ENCODE assay signal across 1 cellular context in the genomic region with DNA sequence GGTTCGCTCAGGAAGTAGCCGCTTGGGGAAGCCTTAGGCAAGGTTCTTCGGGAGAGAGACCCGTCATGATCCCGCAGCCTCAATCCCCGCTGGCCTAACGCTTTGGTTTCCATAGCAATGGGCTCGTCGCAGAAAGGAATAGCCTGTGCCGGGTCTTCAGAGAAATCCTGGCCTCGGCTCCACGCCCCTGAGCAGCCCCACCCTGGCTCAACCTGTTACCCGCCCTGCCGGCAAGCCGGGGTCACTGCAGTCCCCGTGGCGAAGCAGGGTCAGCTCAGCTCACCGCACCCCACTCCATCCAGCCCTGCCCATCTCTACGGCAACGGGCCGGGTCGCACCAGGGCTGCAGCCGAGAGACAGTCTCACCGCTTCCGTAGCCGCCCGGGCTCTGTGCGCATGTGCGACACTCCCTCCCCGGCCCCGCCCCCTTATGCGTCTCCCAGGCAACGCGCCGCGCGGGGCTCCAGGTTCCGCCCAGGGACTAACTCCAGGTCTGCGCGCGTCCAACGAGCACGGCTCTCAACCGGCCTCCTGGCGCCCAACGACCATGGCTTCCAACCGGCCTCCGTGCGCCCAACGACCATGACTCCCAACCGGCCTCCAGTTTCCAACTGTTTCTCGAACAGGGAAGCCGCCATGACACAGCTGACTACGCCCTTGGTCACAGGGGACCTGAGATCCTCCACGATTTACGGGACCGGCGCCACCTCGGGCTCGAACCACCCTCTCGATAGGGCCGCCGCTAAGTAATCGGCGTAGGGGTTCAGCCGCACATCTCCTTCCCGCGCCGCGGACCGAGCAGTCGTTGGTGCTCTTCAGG.
TF ChIP-seq lines count a peak whose summit lies in the region.

TSS of gene DUSP18 (minus strand) at position 390 of the 820 bp plus-strand sequence. CDS start 3,872 bp downstream, outside the sequence.

TF ChIP-seq in HepG2, 621 proteins besides CTCF, POLR2A, EP300 and RAD21 (continued from another document and continues in another):
- peak; percentile 61; the same call in 1 of the 2 replicates for TF ChIP-seq ZNF800 (CRISPR knock-in tag; IDR thresholded peaks at IDR 0.05)
- TF ChIP-seq JUN (CRISPR knock-in tag; IDR thresholded peaks at IDR 0.05): no peak
- no peak for TF ChIP-seq ZNF781 (CRISPR knock-in tag; IDR thresholded peaks at IDR 0.05; ENCODE audit: borderline replicate concordance, not compliant biosample characterization)
- TF ChIP-seq BORCS8-MEF2B (CRISPR knock-in tag; IDR thresholded peaks at IDR 0.05): no peak
- TF ChIP-seq SAFB2 (CRISPR knock-in tag; IDR thresholded peaks at IDR 0.05; ENCODE audit: borderline replicate concordance, low read depth): no peak
- no peak for TF ChIP-seq ZFP36L2 (CRISPR knock-in tag; IDR thresholded peaks at IDR 0.05)
- no peak for TF ChIP-seq SCMH1 (CRISPR knock-in tag; IDR thresholded peaks at IDR 0.05; ENCODE audit: borderline replicate concordance)
- TF ChIP-seq SRSF9 (IDR thresholded peaks at IDR 0.05; ENCODE audit: borderline replicate concordance, insufficient read depth, low read depth, low read length, poor library complexity, severe bottlenecking): no peak
- no peak for TF ChIP-seq ZNF367 (CRISPR knock-in tag; IDR thresholded peaks at IDR 0.05; ENCODE audit: borderline replicate concordance)
- TF ChIP-seq ZNF451 (CRISPR knock-in tag; IDR thresholded peaks at IDR 0.05): no peak
- no peak for TF ChIP-seq CEBPG (CRISPR knock-in tag; IDR thresholded peaks at IDR 0.05)
- no peak for TF ChIP-seq FLYWCH1 (CRISPR knock-in tag; IDR thresholded peaks at IDR 0.05)
- TF ChIP-seq, protein P1, sequence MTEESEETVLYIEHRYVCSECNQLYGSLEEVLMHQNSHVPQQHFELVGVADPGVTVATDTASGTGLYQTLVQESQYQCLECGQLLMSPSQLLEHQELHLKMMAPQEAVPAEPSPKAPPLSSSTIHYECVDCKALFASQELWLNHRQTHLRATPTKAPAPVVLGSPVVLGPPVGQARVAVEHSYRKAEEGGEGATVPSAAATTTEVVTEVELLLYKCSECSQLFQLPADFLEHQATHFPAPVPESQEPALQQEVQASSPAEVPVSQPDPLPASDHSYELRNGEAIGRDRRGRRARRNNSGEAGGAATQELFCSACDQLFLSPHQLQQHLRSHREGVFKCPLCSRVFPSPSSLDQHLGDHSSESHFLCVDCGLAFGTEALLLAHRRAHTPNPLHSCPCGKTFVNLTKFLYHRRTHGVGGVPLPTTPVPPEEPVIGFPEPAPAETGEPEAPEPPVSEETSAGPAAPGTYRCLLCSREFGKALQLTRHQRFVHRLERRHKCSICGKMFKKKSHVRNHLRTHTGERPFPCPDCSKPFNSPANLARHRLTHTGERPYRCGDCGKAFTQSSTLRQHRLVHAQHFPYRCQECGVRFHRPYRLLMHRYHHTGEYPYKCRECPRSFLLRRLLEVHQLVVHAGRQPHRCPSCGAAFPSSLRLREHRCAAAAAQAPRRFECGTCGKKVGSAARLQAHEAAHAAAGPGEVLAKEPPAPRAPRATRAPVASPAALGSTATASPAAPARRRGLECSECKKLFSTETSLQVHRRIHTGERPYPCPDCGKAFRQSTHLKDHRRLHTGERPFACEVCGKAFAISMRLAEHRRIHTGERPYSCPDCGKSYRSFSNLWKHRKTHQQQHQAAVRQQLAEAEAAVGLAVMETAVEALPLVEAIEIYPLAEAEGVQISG (CRISPR knock-in tag; IDR thresholded peaks at IDR 0.05): no peak
- TF ChIP-seq, protein P2, sequence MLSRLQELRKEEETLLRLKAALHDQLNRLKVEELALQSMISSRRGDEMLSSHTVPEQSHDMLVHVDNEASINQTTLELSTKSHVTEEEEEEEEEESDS (CRISPR knock-in tag; IDR thresholded peaks at IDR 0.05; ENCODE audit: borderline replicate concordance): no peak
- TF ChIP-seq, protein P3, sequence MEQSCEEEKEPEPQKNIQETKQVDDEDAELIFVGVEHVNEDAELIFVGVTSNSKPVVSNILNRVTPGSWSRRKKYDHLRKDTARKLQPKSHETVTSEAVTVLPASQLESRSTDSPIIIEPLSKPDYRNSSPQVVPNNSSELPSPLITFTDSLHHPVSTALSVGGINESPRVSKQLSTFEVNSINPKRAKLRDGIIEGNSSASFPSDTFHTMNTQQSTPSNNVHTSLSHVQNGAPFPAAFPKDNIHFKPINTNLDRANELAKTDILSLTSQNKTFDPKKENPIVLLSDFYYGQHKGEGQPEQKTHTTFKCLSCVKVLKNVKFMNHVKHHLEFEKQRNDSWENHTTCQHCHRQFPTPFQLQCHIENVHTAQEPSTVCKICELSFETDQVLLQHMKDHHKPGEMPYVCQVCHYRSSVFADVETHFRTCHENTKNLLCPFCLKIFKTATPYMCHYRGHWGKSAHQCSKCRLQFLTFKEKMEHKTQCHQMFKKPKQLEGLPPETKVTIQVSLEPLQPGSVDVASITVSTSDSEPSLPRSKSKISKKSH (CRISPR knock-in tag; IDR thresholded peaks at IDR 0.05; ENCODE audit: borderline replicate concordance): no peak
- TF ChIP-seq FIP1L1 (IDR thresholded peaks at IDR 0.05; ENCODE audit: borderline replicate concordance, insufficient read depth, low read depth, low read length): no peak
- no peak for TF ChIP-seq ZNF121 (CRISPR knock-in tag; IDR thresholded peaks at IDR 0.05)
- 0 out of 2 replicates have a peak, but pooled peaks have one; percentile 25 for TF ChIP-seq SP4 (CRISPR knock-in tag; IDR thresholded peaks at IDR 0.05)
- TF ChIP-seq PRDM4 (CRISPR knock-in tag; IDR thresholded peaks at IDR 0.05; ENCODE audit: borderline replicate concordance): no peak
- no peak for TF ChIP-seq PREB (CRISPR knock-in tag; IDR thresholded peaks at IDR 0.05)
- TF ChIP-seq IRX3 (CRISPR knock-in tag; IDR thresholded peaks at IDR 0.05; ENCODE audit: borderline replicate concordance, low read depth): no peak
- TF ChIP-seq HNF4G (IDR thresholded peaks at IDR 0.05; ENCODE audit: borderline replicate concordance, low read depth, low read length): no peak
- TF ChIP-seq HNF4G (CRISPR knock-in tag; IDR thresholded peaks at IDR 0.05; ENCODE audit: borderline replicate concordance, low read depth): no peak
- TF ChIP-seq GPBP1L1 (CRISPR knock-in tag; IDR thresholded peaks at IDR 0.05): no peak
- TF ChIP-seq TEAD2 (CRISPR knock-in tag; IDR thresholded peaks at IDR 0.05): no peak
- TF ChIP-seq ZNF207 (IDR thresholded peaks at IDR 0.05; ENCODE audit: borderline replicate concordance): no peak
- TF ChIP-seq MTF2 (CRISPR knock-in tag; IDR thresholded peaks at IDR 0.05; ENCODE audit: borderline replicate concordance): 0 out of 2 replicates have a peak, but pooled peaks have one; percentile 71
- TF ChIP-seq ZNF549 (CRISPR knock-in tag; IDR thresholded peaks at IDR 0.05): no peak
- TF ChIP-seq NPAS2 (CRISPR knock-in tag; IDR thresholded peaks at IDR 0.05; ENCODE audit: borderline replicate concordance): no peak
- TF ChIP-seq HNF1B (CRISPR knock-in tag; IDR thresholded peaks at IDR 0.05): no peak; the same call in 1 of the 2 replicates
- TF ChIP-seq ZNF362 (CRISPR knock-in tag; IDR thresholded peaks at IDR 0.05; ENCODE audit: borderline replicate concordance): no peak
- no peak for TF ChIP-seq MATR3 (CRISPR knock-in tag; IDR thresholded peaks at IDR 0.05)
- no peak for TF ChIP-seq FOXC1 (CRISPR knock-in tag; IDR thresholded peaks at IDR 0.05; ENCODE audit: borderline replicate concordance)
- TF ChIP-seq ZSCAN29 (CRISPR knock-in tag; conservative IDR thresholded peaks at IDR 0.05): 0 out of 2 replicates have a peak, but pooled peaks have one; percentile 14
- TF ChIP-seq ZKSCAN8 (CRISPR knock-in tag; IDR thresholded peaks at IDR 0.05; ENCODE audit: borderline replicate concordance): no peak
- no peak for TF ChIP-seq PAF1 (CRISPR knock-in tag; IDR thresholded peaks at IDR 0.05)
- no peak for TF ChIP-seq ZNF891 (CRISPR knock-in tag; IDR thresholded peaks at IDR 0.05)
- no peak for TF ChIP-seq KDM4B (CRISPR knock-in tag; IDR thresholded peaks at IDR 0.05)
- no peak for TF ChIP-seq MAFK (conservative IDR thresholded peaks at IDR 0.05 in 1 of 2, IDR thresholded peaks at IDR 0.05 in 1 of 2; ENCODE audit: low read length in 2 of 2)
- TF ChIP-seq ZNF350 (CRISPR knock-in tag; IDR thresholded peaks at IDR 0.05; ENCODE audit: borderline replicate concordance, low read depth): peak; percentile 53; the same call in 1 of the 2 replicates
- TF ChIP-seq, protein P4, sequence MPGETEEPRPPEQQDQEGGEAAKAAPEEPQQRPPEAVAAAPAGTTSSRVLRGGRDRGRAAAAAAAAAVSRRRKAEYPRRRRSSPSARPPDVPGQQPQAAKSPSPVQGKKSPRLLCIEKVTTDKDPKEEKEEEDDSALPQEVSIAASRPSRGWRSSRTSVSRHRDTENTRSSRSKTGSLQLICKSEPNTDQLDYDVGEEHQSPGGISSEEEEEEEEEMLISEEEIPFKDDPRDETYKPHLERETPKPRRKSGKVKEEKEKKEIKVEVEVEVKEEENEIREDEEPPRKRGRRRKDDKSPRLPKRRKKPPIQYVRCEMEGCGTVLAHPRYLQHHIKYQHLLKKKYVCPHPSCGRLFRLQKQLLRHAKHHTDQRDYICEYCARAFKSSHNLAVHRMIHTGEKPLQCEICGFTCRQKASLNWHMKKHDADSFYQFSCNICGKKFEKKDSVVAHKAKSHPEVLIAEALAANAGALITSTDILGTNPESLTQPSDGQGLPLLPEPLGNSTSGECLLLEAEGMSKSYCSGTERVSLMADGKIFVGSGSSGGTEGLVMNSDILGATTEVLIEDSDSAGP (CRISPR knock-in tag; IDR thresholded peaks at IDR 0.05; ENCODE audit: borderline replicate concordance): peak; percentile 79; the same call in 1 of the 2 replicates
- no peak for TF ChIP-seq PCBP2 (optimal IDR thresholded peaks at IDR 0.05; ENCODE audit: low read depth, low read length, poor library complexity, severe bottlenecking)
- TF ChIP-seq EHMT2 (IDR thresholded peaks at IDR 0.05; ENCODE audit: borderline replicate concordance, low read depth, low read length): no peak
